Comparison of ENCODE assay signal across 1 cellular context in the genomic region with DNA sequence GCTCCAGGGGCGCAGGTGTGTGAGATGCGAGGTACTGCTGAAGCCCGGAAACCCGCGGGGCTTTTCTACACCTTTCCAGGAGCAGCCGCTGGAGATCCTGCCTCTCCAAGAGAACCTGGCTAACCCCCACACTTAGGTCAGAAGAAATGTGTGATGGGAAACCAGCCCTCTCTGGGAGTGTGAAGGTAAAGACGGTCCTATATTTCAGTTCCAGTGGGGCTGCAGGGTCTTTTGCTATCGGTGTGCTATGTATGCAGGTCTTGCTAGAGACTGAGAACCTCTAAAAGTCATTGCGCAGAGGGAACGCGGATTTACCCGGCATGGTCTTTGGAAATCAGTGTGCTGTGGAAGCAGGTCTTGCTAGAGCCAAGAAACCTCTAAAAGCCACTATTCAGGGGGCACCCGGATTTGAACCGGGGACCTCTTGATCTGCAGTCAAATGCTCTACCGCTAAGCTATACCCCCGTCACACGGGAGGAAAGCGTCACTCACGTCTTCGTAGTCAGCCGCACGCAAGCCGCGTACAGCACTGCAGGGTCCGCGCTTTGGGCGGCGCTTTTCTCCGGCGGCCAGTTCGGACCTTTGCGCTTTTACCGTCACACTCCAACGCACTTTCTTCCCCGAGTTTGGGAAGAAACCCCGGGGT.
TF ChIP-seq lines count a peak whose summit lies in the region.

No MANE protein-coding gene starts in this region.

TF ChIP-seq in H1, 55 proteins besides CTCF, POLR2A, EP300 and RAD21 (continued from another document):
- TF ChIP-seq KDM1A (IDR thresholded peaks at IDR 0.05; ENCODE audit: borderline replicate concordance, low read length) (peak; percentile 47; the same call in 1 of the 2 replicates), TBP (IDR thresholded peaks at IDR 0.05; ENCODE audit: low read depth, low read length) (peak; percentile 99), CBX5 (IDR thresholded peaks at IDR 0.05; ENCODE audit: low read depth, low read length) (no peak), POLR2AphosphoS5 (IDR thresholded peaks at IDR 0.05; ENCODE audit: low read depth, low read length) (no peak), HDAC6 (IDR thresholded peaks at IDR 0.05; ENCODE audit: low read depth, low read length) (no peak), BRCA1 (IDR thresholded peaks at IDR 0.05; ENCODE audit: low read depth, low read length) (peak; percentile 29; the same call in 1 of the 2 replicates), RNF2 (IDR thresholded peaks at IDR 0.05; ENCODE audit: borderline replicate concordance, low read depth, low read length, missing control alignments, poor library complexity, severe bottlenecking) (no peak), HDAC2 (IDR thresholded peaks at IDR 0.05; ENCODE audit: borderline replicate concordance in 1 of 2, low read depth in 2 of 2, low read length in 2 of 2) (peak in 1 of 2 experiments; percentile 40; a peak in 1 of 4 replicates), KDM5A (IDR thresholded peaks at IDR 0.05; ENCODE audit: low read length) (no peak), RFX5 (IDR thresholded peaks at IDR 0.05; ENCODE audit: borderline replicate concordance, low read depth, low read length) (no peak), TEAD4 (IDR thresholded peaks at IDR 0.05; ENCODE audit: low read depth, low read length) (peak; percentile 64; the same call in 1 of the 2 replicates), GTF2F1 (IDR thresholded peaks at IDR 0.05; ENCODE audit: borderline replicate concordance, low read depth, low read length) (0 out of 2 replicates have a peak, but pooled peaks have one; percentile 69), SIN3A (conservative IDR thresholded peaks at IDR 0.05 in 1 of 2, IDR thresholded peaks at IDR 0.05 in 1 of 2; ENCODE audit: low read depth in 1 of 2, low read length in 2 of 2) (peak; percentile 19 to 50; a peak in 1 of 4 replicates), MAFK (IDR thresholded peaks at IDR 0.05; ENCODE audit: low read depth, low read length) (peak; percentile 72; the same call in 1 of the 2 replicates), CREB1 (IDR thresholded peaks at IDR 0.05) (peak; percentile 79), TAF7 (optimal IDR thresholded peaks at IDR 0.05; ENCODE audit: borderline replicate concordance, low read depth, low read length) (peak; percentile 53), NANOG (IDR thresholded peaks at IDR 0.05; ENCODE audit: insufficient read depth, low read depth, low read length, poor library complexity, severe bottlenecking) (no peak), CHD1 (IDR thresholded peaks at IDR 0.05; ENCODE audit: low read depth, low read length) (no peak), EZH2 (IDR thresholded peaks at IDR 0.05; ENCODE audit: low read depth, low read length, severe bottlenecking) (no peak), RBBP5 (IDR thresholded peaks at IDR 0.05; ENCODE audit: borderline replicate concordance, low read depth, low read length) (0 out of 2 replicates have a peak, but pooled peaks have one; percentile 99), GABPA (IDR thresholded peaks at IDR 0.05; ENCODE audit: borderline replicate concordance, insufficient read depth, low read length) (no peak; the same call in 1 of the 2 replicates), KDM4A (IDR thresholded peaks at IDR 0.05; ENCODE audit: low read depth, low read length, severe bottlenecking) (peak; percentile 61), BACH1 (IDR thresholded peaks at IDR 0.05; ENCODE audit: low read length) (peak; percentile 69; the same call in 1 of the 2 replicates), CEBPB (IDR thresholded peaks at IDR 0.05; ENCODE audit: low read depth, low read length) (peak; percentile 56; the same call in 1 of the 2 replicates), JUND (IDR thresholded peaks at IDR 0.05; ENCODE audit: low read length) (no peak), EGR1 (IDR thresholded peaks at IDR 0.05; ENCODE audit: borderline replicate concordance, low read depth, low read length) (no peak), FOSL1 (IDR thresholded peaks at IDR 0.05; ENCODE audit: insufficient read depth, low read depth, low read length) (no peak), SP2 (IDR thresholded peaks at IDR 0.05; ENCODE audit: low read length) (no peak), SUZ12 (IDR thresholded peaks at IDR 0.05; ENCODE audit: low read length) (peak; percentile 26; the same call in 1 of the 2 replicates), POU5F1 (IDR thresholded peaks at IDR 0.05; ENCODE audit: low read depth, low read length) (no peak), TAF1 (IDR thresholded peaks at IDR 0.05; ENCODE audit: low read depth, low read length) (peak; percentile 45; the same call in 1 of the 2 replicates), PHF8 (conservative IDR thresholded peaks at IDR 0.05; ENCODE audit: low read depth, low read length) (0 out of 2 replicates have a peak, but pooled peaks have one; percentile 14), RXRA (IDR thresholded peaks at IDR 0.05; ENCODE audit: insufficient read depth, low read depth, low read length) (no peak), CHD2 (IDR thresholded peaks at IDR 0.05; ENCODE audit: low read length) (peak; percentile 63; the same call in 1 of the 2 replicates), BCL11A (IDR thresholded peaks at IDR 0.05; ENCODE audit: low read depth in 2 of 2, low read length in 2 of 2) (no peak), ASH2L (IDR thresholded peaks at IDR 0.05; ENCODE audit: low read length) (peak; percentile 98), SIRT6 (IDR thresholded peaks at IDR 0.05; ENCODE audit: low read length) (no peak), SIX5 (IDR thresholded peaks at IDR 0.05; ENCODE audit: low read depth, low read length) (no peak)
- TF ChIP-seq, protein P1, sequence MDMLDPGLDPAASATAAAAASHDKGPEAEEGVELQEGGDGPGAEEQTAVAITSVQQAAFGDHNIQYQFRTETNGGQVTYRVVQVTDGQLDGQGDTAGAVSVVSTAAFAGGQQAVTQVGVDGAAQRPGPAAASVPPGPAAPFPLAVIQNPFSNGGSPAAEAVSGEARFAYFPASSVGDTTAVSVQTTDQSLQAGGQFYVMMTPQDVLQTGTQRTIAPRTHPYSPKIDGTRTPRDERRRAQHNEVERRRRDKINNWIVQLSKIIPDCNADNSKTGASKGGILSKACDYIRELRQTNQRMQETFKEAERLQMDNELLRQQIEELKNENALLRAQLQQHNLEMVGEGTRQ (IDR thresholded peaks at IDR 0.05; ENCODE audit: low read length) = peak; percentile 43; the same call in 1 of the 2 replicates
- TF ChIP-seq, protein P2, sequence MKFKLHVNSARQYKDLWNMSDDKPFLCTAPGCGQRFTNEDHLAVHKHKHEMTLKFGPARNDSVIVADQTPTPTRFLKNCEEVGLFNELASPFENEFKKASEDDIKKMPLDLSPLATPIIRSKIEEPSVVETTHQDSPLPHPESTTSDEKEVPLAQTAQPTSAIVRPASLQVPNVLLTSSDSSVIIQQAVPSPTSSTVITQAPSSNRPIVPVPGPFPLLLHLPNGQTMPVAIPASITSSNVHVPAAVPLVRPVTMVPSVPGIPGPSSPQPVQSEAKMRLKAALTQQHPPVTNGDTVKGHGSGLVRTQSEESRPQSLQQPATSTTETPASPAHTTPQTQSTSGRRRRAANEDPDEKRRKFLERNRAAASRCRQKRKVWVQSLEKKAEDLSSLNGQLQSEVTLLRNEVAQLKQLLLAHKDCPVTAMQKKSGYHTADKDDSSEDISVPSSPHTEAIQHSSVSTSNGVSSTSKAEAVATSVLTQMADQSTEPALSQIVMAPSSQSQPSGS (IDR thresholded peaks at IDR 0.05; ENCODE audit: low read length) = peak; percentile 57; the same call in 1 of the 2 replicates
- TF ChIP-seq, protein P3, sequence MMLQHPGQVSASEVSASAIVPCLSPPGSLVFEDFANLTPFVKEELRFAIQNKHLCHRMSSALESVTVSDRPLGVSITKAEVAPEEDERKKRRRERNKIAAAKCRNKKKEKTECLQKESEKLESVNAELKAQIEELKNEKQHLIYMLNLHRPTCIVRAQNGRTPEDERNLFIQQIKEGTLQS (IDR thresholded peaks at IDR 0.05; ENCODE audit: insufficient read depth, low read depth, low read length) = no peak
- TF ChIP-seq, protein P4, sequence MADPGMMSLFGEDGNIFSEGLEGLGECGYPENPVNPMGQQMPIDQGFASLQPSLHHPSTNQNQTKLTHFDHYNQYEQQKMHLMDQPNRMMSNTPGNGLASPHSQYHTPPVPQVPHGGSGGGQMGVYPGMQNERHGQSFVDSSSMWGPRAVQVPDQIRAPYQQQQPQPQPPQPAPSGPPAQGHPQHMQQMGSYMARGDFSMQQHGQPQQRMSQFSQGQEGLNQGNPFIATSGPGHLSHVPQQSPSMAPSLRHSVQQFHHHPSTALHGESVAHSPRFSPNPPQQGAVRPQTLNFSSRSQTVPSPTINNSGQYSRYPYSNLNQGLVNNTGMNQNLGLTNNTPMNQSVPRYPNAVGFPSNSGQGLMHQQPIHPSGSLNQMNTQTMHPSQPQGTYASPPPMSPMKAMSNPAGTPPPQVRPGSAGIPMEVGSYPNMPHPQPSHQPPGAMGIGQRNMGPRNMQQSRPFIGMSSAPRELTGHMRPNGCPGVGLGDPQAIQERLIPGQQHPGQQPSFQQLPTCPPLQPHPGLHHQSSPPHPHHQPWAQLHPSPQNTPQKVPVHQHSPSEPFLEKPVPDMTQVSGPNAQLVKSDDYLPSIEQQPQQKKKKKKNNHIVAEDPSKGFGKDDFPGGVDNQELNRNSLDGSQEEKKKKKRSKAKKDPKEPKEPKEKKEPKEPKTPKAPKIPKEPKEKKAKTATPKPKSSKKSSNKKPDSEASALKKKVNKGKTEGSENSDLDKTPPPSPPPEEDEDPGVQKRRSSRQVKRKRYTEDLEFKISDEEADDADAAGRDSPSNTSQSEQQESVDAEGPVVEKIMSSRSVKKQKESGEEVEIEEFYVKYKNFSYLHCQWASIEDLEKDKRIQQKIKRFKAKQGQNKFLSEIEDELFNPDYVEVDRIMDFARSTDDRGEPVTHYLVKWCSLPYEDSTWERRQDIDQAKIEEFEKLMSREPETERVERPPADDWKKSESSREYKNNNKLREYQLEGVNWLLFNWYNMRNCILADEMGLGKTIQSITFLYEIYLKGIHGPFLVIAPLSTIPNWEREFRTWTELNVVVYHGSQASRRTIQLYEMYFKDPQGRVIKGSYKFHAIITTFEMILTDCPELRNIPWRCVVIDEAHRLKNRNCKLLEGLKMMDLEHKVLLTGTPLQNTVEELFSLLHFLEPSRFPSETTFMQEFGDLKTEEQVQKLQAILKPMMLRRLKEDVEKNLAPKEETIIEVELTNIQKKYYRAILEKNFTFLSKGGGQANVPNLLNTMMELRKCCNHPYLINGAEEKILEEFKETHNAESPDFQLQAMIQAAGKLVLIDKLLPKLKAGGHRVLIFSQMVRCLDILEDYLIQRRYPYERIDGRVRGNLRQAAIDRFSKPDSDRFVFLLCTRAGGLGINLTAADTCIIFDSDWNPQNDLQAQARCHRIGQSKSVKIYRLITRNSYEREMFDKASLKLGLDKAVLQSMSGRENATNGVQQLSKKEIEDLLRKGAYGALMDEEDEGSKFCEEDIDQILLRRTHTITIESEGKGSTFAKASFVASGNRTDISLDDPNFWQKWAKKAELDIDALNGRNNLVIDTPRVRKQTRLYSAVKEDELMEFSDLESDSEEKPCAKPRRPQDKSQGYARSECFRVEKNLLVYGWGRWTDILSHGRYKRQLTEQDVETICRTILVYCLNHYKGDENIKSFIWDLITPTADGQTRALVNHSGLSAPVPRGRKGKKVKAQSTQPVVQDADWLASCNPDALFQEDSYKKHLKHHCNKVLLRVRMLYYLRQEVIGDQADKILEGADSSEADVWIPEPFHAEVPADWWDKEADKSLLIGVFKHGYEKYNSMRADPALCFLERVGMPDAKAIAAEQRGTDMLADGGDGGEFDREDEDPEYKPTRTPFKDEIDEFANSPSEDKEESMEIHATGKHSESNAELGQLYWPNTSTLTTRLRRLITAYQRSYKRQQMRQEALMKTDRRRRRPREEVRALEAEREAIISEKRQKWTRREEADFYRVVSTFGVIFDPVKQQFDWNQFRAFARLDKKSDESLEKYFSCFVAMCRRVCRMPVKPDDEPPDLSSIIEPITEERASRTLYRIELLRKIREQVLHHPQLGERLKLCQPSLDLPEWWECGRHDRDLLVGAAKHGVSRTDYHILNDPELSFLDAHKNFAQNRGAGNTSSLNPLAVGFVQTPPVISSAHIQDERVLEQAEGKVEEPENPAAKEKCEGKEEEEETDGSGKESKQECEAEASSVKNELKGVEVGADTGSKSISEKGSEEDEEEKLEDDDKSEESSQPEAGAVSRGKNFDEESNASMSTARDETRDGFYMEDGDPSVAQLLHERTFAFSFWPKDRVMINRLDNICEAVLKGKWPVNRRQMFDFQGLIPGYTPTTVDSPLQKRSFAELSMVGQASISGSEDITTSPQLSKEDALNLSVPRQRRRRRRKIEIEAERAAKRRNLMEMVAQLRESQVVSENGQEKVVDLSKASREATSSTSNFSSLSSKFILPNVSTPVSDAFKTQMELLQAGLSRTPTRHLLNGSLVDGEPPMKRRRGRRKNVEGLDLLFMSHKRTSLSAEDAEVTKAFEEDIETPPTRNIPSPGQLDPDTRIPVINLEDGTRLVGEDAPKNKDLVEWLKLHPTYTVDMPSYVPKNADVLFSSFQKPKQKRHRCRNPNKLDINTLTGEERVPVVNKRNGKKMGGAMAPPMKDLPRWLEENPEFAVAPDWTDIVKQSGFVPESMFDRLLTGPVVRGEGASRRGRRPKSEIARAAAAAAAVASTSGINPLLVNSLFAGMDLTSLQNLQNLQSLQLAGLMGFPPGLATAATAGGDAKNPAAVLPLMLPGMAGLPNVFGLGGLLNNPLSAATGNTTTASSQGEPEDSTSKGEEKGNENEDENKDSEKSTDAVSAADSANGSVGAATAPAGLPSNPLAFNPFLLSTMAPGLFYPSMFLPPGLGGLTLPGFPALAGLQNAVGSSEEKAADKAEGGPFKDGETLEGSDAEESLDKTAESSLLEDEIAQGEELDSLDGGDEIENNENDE (IDR thresholded peaks at IDR 0.05; ENCODE audit: insufficient replicate concordance, low read length) = no peak
TF ChIP-seq in H1: peak in this region for 21.
